ENCODE assay signal across 1 cellular context in the genomic region with DNA sequence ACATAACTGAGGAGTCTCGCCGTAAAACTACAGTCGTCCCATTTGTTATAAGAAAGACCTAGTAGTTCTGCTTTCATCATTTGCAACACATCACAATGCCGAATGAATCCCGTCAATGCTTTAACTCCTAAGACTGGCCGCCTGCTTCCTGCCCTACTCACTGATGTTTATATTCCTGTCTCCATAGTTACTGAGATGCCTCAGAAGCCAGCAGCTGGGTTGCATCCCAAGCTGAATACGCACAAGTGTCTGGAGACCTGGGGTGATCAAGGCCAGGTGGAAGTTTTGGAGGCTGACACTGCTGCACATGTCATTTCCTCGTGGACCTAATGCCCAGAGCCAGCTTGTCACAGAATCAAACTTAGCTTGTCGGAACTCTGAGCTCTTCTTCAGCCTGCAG.
TF ChIP-seq lines count a peak whose summit lies in the region.

No MANE protein-coding gene starts in this region.

TF ChIP-seq in K562, 482 proteins besides CTCF, POLR2A, EP300 and RAD21 (continued from another document):
- TF ChIP-seq, protein P1, sequence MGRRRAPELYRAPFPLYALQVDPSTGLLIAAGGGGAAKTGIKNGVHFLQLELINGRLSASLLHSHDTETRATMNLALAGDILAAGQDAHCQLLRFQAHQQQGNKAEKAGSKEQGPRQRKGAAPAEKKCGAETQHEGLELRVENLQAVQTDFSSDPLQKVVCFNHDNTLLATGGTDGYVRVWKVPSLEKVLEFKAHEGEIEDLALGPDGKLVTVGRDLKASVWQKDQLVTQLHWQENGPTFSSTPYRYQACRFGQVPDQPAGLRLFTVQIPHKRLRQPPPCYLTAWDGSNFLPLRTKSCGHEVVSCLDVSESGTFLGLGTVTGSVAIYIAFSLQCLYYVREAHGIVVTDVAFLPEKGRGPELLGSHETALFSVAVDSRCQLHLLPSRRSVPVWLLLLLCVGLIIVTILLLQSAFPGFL (CRISPR knock-in tag; IDR thresholded peaks at IDR 0.05) = no peak
- no peak for TF ChIP-seq NCOA1 (IDR thresholded peaks at IDR 0.05; ENCODE audit: low read depth)
- no peak for TF ChIP-seq LARP7 (IDR thresholded peaks at IDR 0.05)
- TF ChIP-seq MAZ (CRISPR knock-in tag; conservative IDR thresholded peaks at IDR 0.05 in 1 of 2, IDR thresholded peaks at IDR 0.05 in 1 of 2) = no peak
- peak; percentile 27; the same call in 1 of the 2 replicates for TF ChIP-seq RFX1 (IDR thresholded peaks at IDR 0.05)
- no peak for TF ChIP-seq ZFPM2 (CRISPR knock-in tag; IDR thresholded peaks at IDR 0.05)
